Comparison of ENCODE assay signal across 22 cellular contexts in genomic region chr21:20276954-20277353, GRCh38.
"Had no signal": no experiment of that assay in that cellular context is flagged by ENCODE, and none has a peak within 500 bp of the region (broad histone marks: within the 10 kb centered on the region; RNA-seq: fewer than 3 reads in every experiment).

No MANE protein-coding gene starts in this region.

- H3K4me3 ChIP-seq: dorsolateral prefrontal cortex, hepatocyte, right atrium auricular region, sigmoid colon, skin epidermis, stomach, thoracic aorta, transverse colon had no signal

- H3K4me1 ChIP-seq: right atrium auricular region, sigmoid colon, stomach, transverse colon had no signal

- H3K27ac ChIP-seq: dorsolateral prefrontal cortex, hepatocyte, right atrium auricular region, sigmoid colon, skin epidermis, stomach, thoracic aorta, transverse colon had no signal

- H3K79me2 ChIP-seq: hepatocyte had no signal

- H3K4me2 ChIP-seq: hepatocyte had no signal

- H3K27me3 ChIP-seq: dorsolateral prefrontal cortex, hepatocyte, right atrium auricular region, sigmoid colon, stomach, transverse colon had no signal

- H2AFZ ChIP-seq: hepatocyte had no signal

- H3K9me3 ChIP-seq: right atrium auricular region, sigmoid colon, thoracic aorta, transverse colon had no signal

- ATAC-seq: left lobe of liver; naive thymus-derived CD4-positive, alpha-beta T cell had no signal

- DNase-seq: cortex of kidney; dorsolateral prefrontal cortex; effector CD8-positive, alpha-beta T cell; foreskin melanocyte; head of caudate nucleus; kidney glomerular epithelial cell; mammary epithelial cell; naive thymus-derived CD4-positive, alpha-beta T cell; nephron progenitor cell; posterior cingulate gyrus; sigmoid colon; stimulated activated CD4-positive, alpha-beta T cell treated with anti-CD3 and anti-CD28 coated beads, Interleukin-2, amount 100 ng/mL, for 24 hours; stimulated activated CD4-positive, alpha-beta T cell treated with anti-CD3 and anti-CD28 coated beads, Interleukin-4, amount 100 ng/mL, for 4 hours; stimulated activated naive CD4-positive, alpha-beta T cell; stomach; substantia nigra; transverse colon had no signal

- H3K36me3 ChIP-seq: right atrium auricular region, sigmoid colon, stomach, thoracic aorta, transverse colon had no signal
